In the genomic region with DNA sequence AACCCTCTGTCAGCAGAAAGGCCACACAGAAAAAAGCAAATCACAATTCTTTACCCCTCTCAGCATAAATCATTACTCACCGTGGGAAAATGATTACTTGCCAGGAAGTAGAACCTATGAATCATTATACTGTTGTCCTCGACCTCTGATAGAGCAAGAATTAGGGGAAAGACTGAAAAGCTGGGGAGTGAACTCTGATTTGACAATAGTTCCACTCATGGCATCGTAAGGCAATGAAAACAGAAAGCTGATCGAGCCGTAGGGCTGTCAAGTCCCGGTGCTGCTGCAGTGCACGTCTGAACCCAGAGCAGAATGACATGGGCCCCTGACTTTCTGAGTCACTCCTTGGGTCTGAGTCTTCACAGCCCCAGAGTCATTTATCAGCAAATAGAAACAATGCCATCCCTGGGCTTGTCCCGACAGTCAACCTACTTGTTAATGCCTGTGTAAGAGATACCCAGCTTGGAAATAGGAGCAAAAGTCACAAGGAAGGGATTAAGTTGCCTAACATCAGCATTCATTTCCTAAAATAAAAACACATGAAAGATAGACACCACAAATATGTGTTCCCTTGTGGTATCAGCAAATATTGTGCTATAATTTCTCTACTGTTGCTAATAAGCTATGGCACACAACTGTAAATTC, we compare ENCODE assay signal across 8 cellular contexts.
DNase-seq lines count a peak whose midpoint lies in the region; ATAC-seq and TF ChIP-seq lines count a peak whose summit lies in the region.

No MANE protein-coding gene starts in this region.

- BruUV-seq in Panc1 (replicated peaks; lab: Mats Ljungman, UMichigan) = no TSS peak

- H3K27me3 ChIP-seq in Panc1 (ENCODE audit: control insufficient read depth, insufficient read depth, low read length) = no peaks in the 10 kb centered on the region
- H3K27me3 ChIP-seq in subcutaneous abdominal adipose tissue (ENCODE audit: control insufficient read depth in 5 of 5, insufficient read depth in 4 of 5, low read length in 5 of 5) = peaks cover 0 to 2% (median 0%) of the 10 kb centered on the region in 5 donors

- intact Hi-C loops in Panc1 (cut with micrococcal nuclease; ENCODE audit: unreplicated experiment) = no loop called here

- peak; percentile 20 for DNase-seq in activated T-cell treated with anti-CD3 and anti-CD28 coated beads for 24 hours (ENCODE audit: low read depth)
- no peak for DNase-seq in activated T-cell treated with anti-CD3 and anti-CD28 coated beads, Interleukin-2, amount 50 U/mL, for 1 hour
- DNase-seq in Panc1 (ENCODE audit: low read depth, low spot score) = peak; percentile 91
- DNase-seq in choroid plexus epithelial cell (ENCODE audit: low read depth) = peak; percentile 94
- peak; percentile 37 for DNase-seq in mucosa of gallbladder (ENCODE audit: low spot score)
- DNase-seq in DMS153 (lab: John Stamatoyannopoulos, UW) = no peak

- no peaks in the 10 kb centered on the region; the same call in 1 of the 2 replicates for H3K4me1 ChIP-seq in Panc1 (ENCODE audit: control insufficient read depth, insufficient read depth, low read length)
- peaks cover 14 to 62% (median 48%) of the 10 kb centered on the region in 5 donors for H3K4me1 ChIP-seq in subcutaneous abdominal adipose tissue (ENCODE audit: control insufficient read depth in 5 of 5, insufficient read depth in 5 of 5, low read length in 5 of 5)

- H3K4me3 ChIP-seq in Panc1 (ENCODE audit: low read depth in 2 of 2, low read length in 2 of 2) = peak overlapping the region; percentile 8 to 31; a peak in 3 of 4 replicates
- H3K4me3 ChIP-seq in choroid plexus epithelial cell (ENCODE audit: low read depth, low read length) = peak overlapping the region; percentile 19
- peak overlapping the region; percentile 43 to 65 (median 54) for H3K4me3 ChIP-seq in subcutaneous abdominal adipose tissue (ENCODE audit: low read depth in 1 of 5, low read length in 5 of 5)

- in situ Hi-C loops in Panc1 (cut with HindIII; ENCODE audit: low pct_unique_long_range_greater_than_20kb, low sequenced_read_pairs) = no loop called here

- H3K9me3 ChIP-seq in Panc1 (ENCODE audit: control insufficient read depth, insufficient read depth, low read depth, low read length) (no peaks in the 10 kb centered on the region), subcutaneous abdominal adipose tissue (ENCODE audit: control insufficient read depth in 5 of 5, low read length in 5 of 5) (peaks cover 0 to 2% (median 0%) of the 10 kb centered on the region in 5 donors)

- no peaks in the 10 kb centered on the region for H3K36me3 ChIP-seq in Panc1 (ENCODE audit: control insufficient read depth, insufficient read depth, low read length)
- H3K36me3 ChIP-seq in subcutaneous abdominal adipose tissue (ENCODE audit: control insufficient read depth in 5 of 5, insufficient read depth in 5 of 5, low read length in 5 of 5) = no peaks in the 10 kb centered on the region

- CTCF ChIA-PET in Panc1 (lab: Charles Lee) = no interaction called here

- peak; percentile 38 for ATAC-seq in HG02938 (IDR thresholded peaks at IDR 0.05; ENCODE audit: unreplicated experiment)
- peak; percentile 86 for ATAC-seq in Panc1

- TF ChIP-seq CTCF in Panc1 (IDR thresholded peaks at IDR 0.05) (no peak), choroid plexus epithelial cell (conservative IDR thresholded peaks at IDR 0.05; ENCODE audit: low read depth, low read length) (no peak)

- POLR2A ChIA-PET in Panc1 (lab: Charles Lee) = interaction anchor here (0.6 kb wide), 1 partner anchor 98 kb away, joined by 6 read pairs; no protein-coding TSS in a partner anchor

- H3K27ac ChIP-seq in Panc1 (ENCODE audit: low read length) = no peak overlapping the region
- peak overlapping the region; percentile 96 for H3K27ac ChIP-seq in subcutaneous abdominal adipose tissue (ENCODE audit: low read depth, low read length)

- peak overlapping the region; percentile 31 to 98 (median 64) for H3K9ac ChIP-seq in subcutaneous abdominal adipose tissue (ENCODE audit: low read length in 5 of 5)

Comparison
In these comparisons a context has a peak if more than half of its experiments do, and no peak if none do; other contexts are left out.
1. DNase-seq: peak in activated T-cell treated with anti-CD3 and anti-CD28 coated beads for 24 hours (single experiment), Panc1 (single experiment), choroid plexus epithelial cell (single experiment) and mucosa of gallbladder (single experiment); none in activated T-cell treated with anti-CD3 and anti-CD28 coated beads, Interleukin-2, amount 50 U/mL, for 1 hour (single experiment) and DMS153 (single experiment).
2. Peak in every context shown above with its lines, with median percentiles within 50 percentile points of each other: H3K4me3 ChIP-seq.